ENCODE assay signal across 12 cellular contexts in the genomic region with DNA sequence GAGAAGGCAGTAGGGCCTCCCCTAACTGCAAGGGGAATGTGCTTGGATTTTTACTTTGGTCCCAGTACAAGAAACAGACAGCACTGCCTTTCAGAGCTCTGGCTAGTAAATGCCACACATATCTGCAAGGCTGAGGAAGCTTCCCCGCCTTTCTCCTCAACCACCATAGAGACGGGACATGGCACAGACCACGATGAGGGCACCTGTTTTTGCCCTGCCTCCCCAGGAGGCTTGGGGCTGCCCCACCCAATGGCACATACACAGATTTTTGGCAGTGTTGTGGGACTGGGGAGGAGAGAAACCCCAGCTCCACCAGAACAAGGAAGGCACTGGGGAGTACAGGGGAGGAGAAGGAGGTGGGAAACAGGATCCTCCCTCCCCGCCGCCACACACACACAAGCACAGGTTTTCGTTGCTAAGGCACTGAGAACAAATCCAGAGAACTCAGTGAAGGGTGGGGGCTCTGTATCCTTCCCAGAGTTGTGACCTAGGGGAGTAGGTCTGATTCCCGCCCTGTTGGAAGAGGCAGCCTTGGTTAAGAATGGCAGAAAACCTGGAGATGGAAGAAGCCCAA. TPM values are rescaled to one million over a fixed set of nuclear protein-coding genes. Genes with fewer than 3 reads are reported as not detected.
DNase-seq lines count a peak whose midpoint lies in the region; ATAC-seq and TF ChIP-seq lines count a peak whose summit lies in the region.
"Had no signal": no experiment of that assay in that cellular context is flagged by ENCODE, and none has a peak within 500 bp of the region (broad histone marks: within the 10 kb centered on the region; RNA-seq: fewer than 3 reads in every experiment).

No MANE protein-coding gene starts in this region.

- 51% methylated on average over 7 of the region's 7 CpGs for WGBS in suprapubic skin

- H3K4me1 ChIP-seq in suprapubic skin = peaks cover 80% of the 10 kb centered on the region

- H3K27me3 ChIP-seq in suprapubic skin = no peaks in the 10 kb centered on the region

- no peak for TF ChIP-seq CTCF in mesothelial cell of epicardium (IDR thresholded peaks at IDR 0.05; ENCODE audit: unreplicated experiment)
- TF ChIP-seq CTCF in suprapubic skin (IDR thresholded peaks at IDR 0.05) = no peak

- H3K4me3 Mint-ChIP-seq in activated CD8-positive, alpha-beta memory T cell treated with anti-CD3 and anti-CD28 coated beads, Interleukin-2, amount 10 ng/mL, durations not matched to agents 7 days and 5 days = no peak overlapping the region
- no peak overlapping the region for H3K4me3 Mint-ChIP-seq in mesothelial cell of epicardium
- H3K4me3 Mint-ChIP-seq: activated T-helper 1 cell treated with anti-CD3 and anti-CD28 coated beads, Interleukin-12 subunit alpha, Interleukin-12 subunit beta, Interleukin-2, Interleukin-4 antibody, amounts not matched to agents 30 ng/mL and 10 ng/mL and 1 ng/mL, durations not matched to agents 14 hours and 24 hours and 36 hours; HFFc6 had no signal

- no peak for TF ChIP-seq EP300 in suprapubic skin (IDR thresholded peaks at IDR 0.05)

- no peaks in the 10 kb centered on the region for H3K9me3 ChIP-seq in suprapubic skin

- H3K36me3 Mint-ChIP-seq in activated CD8-positive, alpha-beta memory T cell treated with anti-CD3 and anti-CD28 coated beads, Interleukin-2, amount 10 ng/mL, durations not matched to agents 7 days and 5 days = peaks cover 36% of the 10 kb centered on the region
- H3K36me3 Mint-ChIP-seq in mesothelial cell of epicardium = peaks cover 7% of the 10 kb centered on the region

- TF ChIP-seq POLR2A in suprapubic skin (IDR thresholded peaks at IDR 0.05) = no peak

- H3K4me1 Mint-ChIP-seq in activated CD8-positive, alpha-beta memory T cell treated with anti-CD3 and anti-CD28 coated beads, Interleukin-2, amount 10 ng/mL, durations not matched to agents 7 days and 5 days = peaks cover 25% of the 10 kb centered on the region
- H3K4me1 Mint-ChIP-seq in mesothelial cell of epicardium = peaks cover 20% of the 10 kb centered on the region

- peak overlapping the region; percentile 68 for H3K27ac ChIP-seq in caudate nucleus (ENCODE audit: low read depth, low read length)
- H3K27ac ChIP-seq in suprapubic skin = peak overlapping the region; percentile 57

- no peak for ATAC-seq in activated CD8-positive, alpha-beta memory T cell treated with anti-CD3 and anti-CD28 coated beads, Interleukin-2, amount 10 ng/mL, durations not matched to agents 7 days and 5 days
- ATAC-seq in HG02970 (IDR thresholded peaks at IDR 0.05; ENCODE audit: low FRiP score, unreplicated experiment) (no peak), GM19035 (IDR thresholded peaks at IDR 0.05; ENCODE audit: unreplicated experiment) (no peak)

- H3K36me3 ChIP-seq in suprapubic skin = peaks cover 33% of the 10 kb centered on the region

- peak overlapping the region; percentile 14 for H3K27ac Mint-ChIP-seq in activated CD8-positive, alpha-beta memory T cell treated with anti-CD3 and anti-CD28 coated beads, Interleukin-2, amount 10 ng/mL, durations not matched to agents 7 days and 5 days
- peak overlapping the region; percentile 44 for H3K27ac Mint-ChIP-seq in mesothelial cell of epicardium
- H3K27ac Mint-ChIP-seq: activated T-helper 1 cell treated with anti-CD3 and anti-CD28 coated beads, Interleukin-12 subunit alpha, Interleukin-12 subunit beta, Interleukin-2, Interleukin-4 antibody, amounts not matched to agents 30 ng/mL and 10 ng/mL and 1 ng/mL, durations not matched to agents 14 hours and 24 hours and 36 hours; HFFc6 had no signal

- CTCF ChIA-PET in activated CD8-positive, alpha-beta memory T cell treated with anti-CD3 and anti-CD28 coated beads, Interleukin-2, amount 10 ng/mL, durations not matched to agents 7 days and 5 days (lab: Charles Lee) = interaction anchor here (0.7 to 1.2 kb wide), 2 partner anchors 9 to 17 kb away, joined by 3 to 4 read pairs; a partner anchor contains a TSS

- DNase-seq in activated CD8-positive, alpha-beta memory T cell treated with anti-CD3 and anti-CD28 coated beads, Interleukin-2, amount 10 ng/mL, durations not matched to agents 7 days and 5 days = no peak
- no peak for DNase-seq in activated CD8-positive, alpha-beta memory T cell treated with anti-CD3 and anti-CD28 coated beads, Interleukin-2, amount 50 U/mL, for 48 hours
- DNase-seq in caudate nucleus (lab: John Stamatoyannopoulos, UW) = peak in 14 of 61 donors; percentile 7 to 73 (median 21)
- no peak for DNase-seq in mesothelial cell of epicardium (ENCODE audit: low spot score in 2 of 2, unreplicated experiment in 2 of 2)
- DNase-seq in suprapubic skin (ENCODE audit: low spot score in 2 of 2) = peak in 1 of 2 donors; percentile 64
- no peak for DNase-seq in HPDE6-E6E7 (ENCODE audit: extremely low spot score)
- DNase-seq: effector memory CD4-positive, alpha-beta T cell; HFFc6; NCI-H1105 had no signal

- no peaks in the 10 kb centered on the region for H3K9me3 Mint-ChIP-seq in activated CD8-positive, alpha-beta memory T cell treated with anti-CD3 and anti-CD28 coated beads, Interleukin-2, amount 10 ng/mL, durations not matched to agents 7 days and 5 days (ENCODE audit: low read depth)
- H3K9me3 Mint-ChIP-seq in mesothelial cell of epicardium = no peaks in the 10 kb centered on the region
- H3K9me3 Mint-ChIP-seq: activated T-helper 1 cell treated with anti-CD3 and anti-CD28 coated beads, Interleukin-12 subunit alpha, Interleukin-12 subunit beta, Interleukin-2, Interleukin-4 antibody, amounts not matched to agents 30 ng/mL and 10 ng/mL and 1 ng/mL, durations not matched to agents 14 hours and 24 hours and 36 hours; HFFc6 had no signal

- no peaks in the 10 kb centered on the region for H3K27me3 Mint-ChIP-seq in activated CD8-positive, alpha-beta memory T cell treated with anti-CD3 and anti-CD28 coated beads, Interleukin-2, amount 10 ng/mL, durations not matched to agents 7 days and 5 days
- H3K27me3 Mint-ChIP-seq in mesothelial cell of epicardium (ENCODE audit: low read depth) = no peaks in the 10 kb centered on the region

- no peak overlapping the region for H3K4me3 ChIP-seq in suprapubic skin

RNA-seq across cellular contexts. Expression of a gene that starts 7.2 kb away (rescaled TPM):
- total RNA-seq in activated CD8-positive, alpha-beta memory T cell treated with anti-CD3 and anti-CD28 coated beads, Interleukin-2, amount 10 ng/mL, durations not matched to agents 7 days and 5 days = 10 to 100 TPM; 10.7 to 16.8 TPM
- total RNA-seq in mesothelial cell of epicardium (211 to 222 TPM (median 211 TPM) in 3 replicates), suprapubic skin (100 to 1,000 TPM; 125 to 234 (median 188) TPM)

RNA-seq across cellular contexts. Expression of a gene that starts 8.4 kb away (rescaled TPM):
- total RNA-seq in activated CD8-positive, alpha-beta memory T cell treated with anti-CD3 and anti-CD28 coated beads, Interleukin-2, amount 10 ng/mL, durations not matched to agents 7 days and 5 days = 100 to 1,000 TPM; 125 to 175 TPM
- total RNA-seq in mesothelial cell of epicardium = 5.6 to 6.3 TPM (median 5.9 TPM) in 3 replicates
- total RNA-seq in suprapubic skin = 10 to 100 TPM in 3 of 4 donors, 1 to 10 TPM in 1; 9.0 to 18.0 (median 13.7) TPM

RNA-seq across cellular contexts. Expression of a gene that starts 10.0 kb away (rescaled TPM):
- total RNA-seq in activated CD8-positive, alpha-beta memory T cell treated with anti-CD3 and anti-CD28 coated beads, Interleukin-2, amount 10 ng/mL, durations not matched to agents 7 days and 5 days = not detected
- total RNA-seq in mesothelial cell of epicardium (7.6 to 8.7 TPM (median 8.7 TPM) in 3 replicates), suprapubic skin (1 to 10 TPM in 3 of 4 donors, under 1 TPM in 1; 0.79 to 2.1 (median 1.8) TPM)
- total RNA-seq: activated T-helper 1 cell treated with anti-CD3 and anti-CD28 coated beads, Interleukin-12 subunit alpha, Interleukin-12 subunit beta, Interleukin-2, Interleukin-4 antibody, amounts not matched to agents 30 ng/mL and 10 ng/mL and 1 ng/mL, durations not matched to agents 14 hours and 24 hours and 36 hours had no signal

RNA-seq across cellular contexts. Expression of a gene that starts 16.8 kb away (rescaled TPM):
- total RNA-seq in activated CD8-positive, alpha-beta memory T cell treated with anti-CD3 and anti-CD28 coated beads, Interleukin-2, amount 10 ng/mL, durations not matched to agents 7 days and 5 days = 100 to 1,000 TPM; 889 to 934 TPM
- total RNA-seq in mesothelial cell of epicardium (1,019 to 1,067 TPM (median 1,060 TPM) in 3 replicates), suprapubic skin (1,000 to 10,000 TPM in 3 of 4 donors, 100 to 1,000 TPM in 1; 968 to 1,986 (median 1,251) TPM)

RNA-seq across cellular contexts. Expression of a gene that starts 34.7 kb away (rescaled TPM):
- total RNA-seq in activated CD8-positive, alpha-beta memory T cell treated with anti-CD3 and anti-CD28 coated beads, Interleukin-2, amount 10 ng/mL, durations not matched to agents 7 days and 5 days = 10 to 100 TPM; 16.9 to 17.4 TPM
- 13.1 to 13.9 TPM (median 13.2 TPM) in 3 replicates for total RNA-seq in mesothelial cell of epicardium
- total RNA-seq in suprapubic skin = 10 to 100 TPM; 13.9 to 18.9 (median 16.2) TPM

Comparison
In these comparisons a context has a peak if more than half of its experiments do, and no peak if none do; other contexts are left out.
1. RNA of a gene that starts 7.2 kb away (total RNA-seq): 211 to 222 TPM in mesothelial cell of epicardium and 125 to 234 TPM in suprapubic skin; 10.7 to 16.8 TPM in activated CD8-positive, alpha-beta memory T cell treated with anti-CD3 and anti-CD28 coated beads, Interleukin-2, amount 10 ng/mL, durations not matched to agents 7 days and 5 days; every median in the first group is over 4 times any median in the second.
2. RNA of a gene that starts 8.4 kb away (total RNA-seq): 125 to 175 TPM in activated CD8-positive, alpha-beta memory T cell treated with anti-CD3 and anti-CD28 coated beads, Interleukin-2, amount 10 ng/mL, durations not matched to agents 7 days and 5 days; 9.0 to 18.0 TPM in suprapubic skin and 5.6 to 6.3 TPM in mesothelial cell of epicardium; every median in the first group is over 4 times any median in the second.